In genomic region chr10:30554443-30554831, GRCh38 we compare ENCODE assay signal across 12 cellular contexts.
DNase-seq lines count a peak whose midpoint lies in the region; ATAC-seq and TF ChIP-seq lines count a peak whose summit lies in the region.
"Had no signal": no experiment of that assay in that cellular context is flagged by ENCODE, and none has a peak within 500 bp of the region (broad histone marks: within the 10 kb centered on the region; RNA-seq: fewer than 3 reads in every experiment).

No MANE protein-coding gene starts in this region.

- H3K4me3 ChIP-seq in ACC112 (ENCODE audit: low read depth, low read length) (peak overlapping the region; percentile 57; the same call in 1 of the 2 replicates), ascending aorta (peak overlapping the region in 1 of 2 donors; percentile 41), right cardiac atrium (ENCODE audit: low read length) (peak overlapping the region; percentile 30), rectal smooth muscle tissue (ENCODE audit: low read length) (peak overlapping the region; percentile 46)
- H3K4me3 ChIP-seq: HAP-1 had no signal

- intact Hi-C loops in ascending aorta (cut with DNase I) (no loop called here), right cardiac atrium (cut with DNase I) (no loop called here)

- ATAC-seq in right cardiac atrium, result peak; percentile 51 to 64
- ATAC-seq in GM18861 (IDR thresholded peaks at IDR 0.05; ENCODE audit: unreplicated experiment), result no peak
- ATAC-seq in HG03135 (IDR thresholded peaks at IDR 0.05; ENCODE audit: unreplicated experiment), result no peak

- H2AFZ ChIP-seq in ACC112 (ENCODE audit: low read length, unreplicated experiment), result peak overlapping the region; percentile 94

- no peaks in the 10 kb centered on the region for H3K9me3 ChIP-seq in ascending aorta
- no peaks in the 10 kb centered on the region for H3K9me3 ChIP-seq in right cardiac atrium (ENCODE audit: control insufficient read depth, low read length)
- H3K9me3 ChIP-seq: HAP-1 had no signal

- no peaks in the 10 kb centered on the region for H3K79me2 ChIP-seq in ACC112 (ENCODE audit: control insufficient read depth, insufficient read depth, low read length, unreplicated experiment)

- TF ChIP-seq CTCF in ascending aorta (IDR thresholded peaks at IDR 0.05), result no peak

- no peak overlapping the region for H3K9ac ChIP-seq in rectal smooth muscle tissue (ENCODE audit: low read length)
- H3K9ac ChIP-seq: KMS-11 had no signal

- H3K27ac ChIP-seq in ACC112 (ENCODE audit: low read depth, low read length) (no peak overlapping the region), ascending aorta (peak overlapping the region; percentile 48 to 60), right cardiac atrium (ENCODE audit: low read length) (peak overlapping the region; percentile 87), rectal smooth muscle tissue (ENCODE audit: low read depth, low read length) (no peak overlapping the region)
- H3K27ac ChIP-seq: foreskin keratinocyte, KMS-11 had no signal

- peaks cover 24% of the 10 kb centered on the region for H3K4me1 ChIP-seq in ACC112 (ENCODE audit: control insufficient read depth, insufficient read depth, low read length, unreplicated experiment)
- H3K4me1 ChIP-seq in ascending aorta, result peaks cover 0 to 5% of the 10 kb centered on the region in 2 donors
- peaks cover 1% of the 10 kb centered on the region for H3K4me1 ChIP-seq in right cardiac atrium (ENCODE audit: control insufficient read depth, insufficient read depth, low read length)
- H3K4me1 ChIP-seq in rectal smooth muscle tissue (ENCODE audit: control insufficient read depth, insufficient read depth, low read length), result peaks cover 5% of the 10 kb centered on the region

- H3K27me3 ChIP-seq in ACC112 (ENCODE audit: insufficient read depth, low read length) (no peaks in the 10 kb centered on the region), ascending aorta (no peaks in the 10 kb centered on the region), right cardiac atrium (ENCODE audit: control insufficient read depth, insufficient read depth) (no peaks in the 10 kb centered on the region), rectal smooth muscle tissue (ENCODE audit: control insufficient read depth, insufficient read depth, low read length) (no peaks in the 10 kb centered on the region)
- H3K27me3 ChIP-seq: foreskin keratinocyte had no signal

- 39% methylated on average over 4 of the region's 4 CpGs for WGBS in right cardiac atrium

- no peak for DNase-seq in ascending aorta (ENCODE audit: low spot score in 2 of 2)
- no peak for DNase-seq in right cardiac atrium
- DNase-seq in GM19238 (ENCODE audit: insufficient read length, low spot score), result no peak
- no peak for DNase-seq in NCI-H2227 (lab: John Stamatoyannopoulos, UW; ENCODE audit: unreplicated experiment)
- DNase-seq: activated T-cell treated with anti-CD3 and anti-CD28 coated beads, Interleukin-2, amount 50 U/mL, for 24 hours had no signal

- H3K36me3 ChIP-seq in ACC112 (ENCODE audit: insufficient read depth, low read length) (no peaks in the 10 kb centered on the region), ascending aorta (no peaks in the 10 kb centered on the region), rectal smooth muscle tissue (ENCODE audit: control insufficient read depth, insufficient read depth, low read length) (no peaks in the 10 kb centered on the region)
- H3K36me3 ChIP-seq: HAP-1 had no signal

Comparison
In these comparisons a context has a peak if more than half of its experiments do, and no peak if none do; other contexts are left out.
1. H3K27ac ChIP-seq: peak in ascending aorta (2 of 2) and right cardiac atrium (single experiment); none in ACC112 (single experiment) and rectal smooth muscle tissue (single experiment).
2. ATAC-seq: peak in right cardiac atrium (2 of 2); none in GM18861 (single experiment) and HG03135 (single experiment).